ENCODE assay signal across 9 cellular contexts in the genomic region with DNA sequence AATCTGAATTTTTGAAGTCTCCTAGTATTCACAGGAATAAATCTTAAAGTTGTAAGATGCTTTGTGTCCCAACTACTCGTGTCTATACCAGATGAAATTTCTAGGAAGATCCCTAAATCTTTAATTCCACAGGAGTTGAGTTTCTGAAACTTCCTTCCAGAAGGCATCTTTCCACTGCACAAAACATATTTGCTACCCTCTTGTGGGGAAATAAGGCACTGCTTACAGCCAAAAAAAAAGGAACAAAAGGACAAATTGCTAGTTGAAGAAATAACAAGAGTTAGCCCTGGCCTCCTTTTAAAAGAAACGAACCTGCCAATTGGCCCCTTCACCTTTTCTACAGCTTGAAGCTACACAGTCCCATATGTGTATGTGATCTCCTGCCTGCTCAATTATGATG. TPM values are rescaled to one million over a fixed set of nuclear protein-coding genes. Genes with fewer than 3 reads are reported as not detected.
DNase-seq lines count a peak whose midpoint lies in the region; ATAC-seq, FAIRE-seq and TF ChIP-seq lines count a peak whose summit lies in the region.
"Had no signal": no experiment of that assay in that cellular context is flagged by ENCODE, and none has a peak within 500 bp of the region (broad histone marks: within the 10 kb centered on the region; RNA-seq: fewer than 3 reads in every experiment).

No MANE protein-coding gene starts in this region.

- no peak overlapping the region for H2AK5ac ChIP-seq in H9 (ENCODE audit: insufficient read length, low read length)

- H3K36me3 ChIP-seq in keratinocyte (ENCODE audit: control insufficient read depth in 2 of 2, extremely low read depth in 1 of 2, insufficient read depth in 2 of 2, low read length in 2 of 2) (no peaks in the 10 kb centered on the region), uterus (no peaks in the 10 kb centered on the region)

- no peak overlapping the region for H3K4me3 ChIP-seq in keratinocyte (ENCODE audit: control insufficient read depth in 2 of 3, extremely low read depth in 1 of 3, insufficient read depth in 2 of 3, low read depth in 1 of 3, low read length in 3 of 3)
- no peak overlapping the region for H3K4me3 ChIP-seq in uterus

- H3T11ph ChIP-seq in H9 (ENCODE audit: low read length) = no peak overlapping the region

- H3K9ac ChIP-seq in H9 (ENCODE audit: extremely low read depth, insufficient read length, low read length) (no peak overlapping the region), keratinocyte (ENCODE audit: control insufficient read depth, extremely low read depth, insufficient read depth, low read length) (no peak overlapping the region)

- H3K4ac ChIP-seq in H9 (ENCODE audit: low read depth, low read length) = no peak overlapping the region

- H3K4me1 ChIP-seq in H9 (ENCODE audit: insufficient read depth, low read length) (no peaks in the 10 kb centered on the region), keratinocyte (ENCODE audit: control insufficient read depth, extremely low read depth, insufficient read depth, low read length) (no peaks in the 10 kb centered on the region), uterus (no peaks in the 10 kb centered on the region)

- H2BK20ac ChIP-seq in H9 (ENCODE audit: low read depth, low read length, poor library complexity, severe bottlenecking) = no peak overlapping the region

- H2BK5ac ChIP-seq in H9 (ENCODE audit: insufficient read length, low read length) = no peak overlapping the region

- H2BK12ac ChIP-seq in H9 (ENCODE audit: insufficient read length, low read depth, low read length) = no peak overlapping the region

- H3K9me1 ChIP-seq in keratinocyte (ENCODE audit: control insufficient read depth, extremely low read depth, insufficient read depth, low read length) = no peaks in the 10 kb centered on the region

- no peaks in the 10 kb centered on the region for H3K79me1 ChIP-seq in H9 (ENCODE audit: insufficient read depth, low read depth, low read length, poor library complexity, severe bottlenecking)

- peak; percentile 62 for TF ChIP-seq CTCF in AG09319 (IDR thresholded peaks at IDR 0.05; ENCODE audit: low read depth, low read length)
- TF ChIP-seq CTCF in H9 (conservative IDR thresholded peaks at IDR 0.05) = peak; percentile 75
- TF ChIP-seq CTCF in keratinocyte (optimal IDR thresholded peaks at IDR 0.05 in 1 of 3, IDR thresholded peaks at IDR 0.05 in 1 of 3, conservative IDR thresholded peaks at IDR 0.05 in 1 of 3; ENCODE audit: extremely low read depth in 1 of 3, insufficient read depth in 2 of 3, low read length in 3 of 3) = peak in 2 of 3 experiments; percentile 43 to 52
- TF ChIP-seq CTCF in uterus (IDR thresholded peaks at IDR 0.05) = peak in 1 of 4 experiments; percentile 21

- no peaks in the 10 kb centered on the region for H4K20me1 ChIP-seq in H9 (ENCODE audit: control insufficient read depth, insufficient read depth, insufficient read length)
- no peaks in the 10 kb centered on the region for H4K20me1 ChIP-seq in keratinocyte (ENCODE audit: control insufficient read depth, extremely low read depth, insufficient read depth, low read length)

- no peak overlapping the region for H2BK15ac ChIP-seq in H9 (ENCODE audit: low read depth, low read length)

- no CpG with 5 or more reads among the region's 2 CpGs for WGBS in H9 (ENCODE audit: extremely low coverage, insufficient read length, low lambda C conversion rate)

- H4K91ac ChIP-seq in H9 (ENCODE audit: insufficient read length, low read depth, low read length) = no peak overlapping the region

- no peak overlapping the region for H3K27ac Mint-ChIP-seq in H9
- H3K27ac Mint-ChIP-seq in activated T-cell treated with anti-CD3 and anti-CD28 coated beads, Interleukin-2, amount 50 U/mL, for 72 hours = no peak overlapping the region
- H3K27ac Mint-ChIP-seq: memory B cell had no signal

- H3K27me3 ChIP-seq in H9 (ENCODE audit: insufficient read depth, low read length) (no peaks in the 10 kb centered on the region), keratinocyte (ENCODE audit: control insufficient read depth, extremely low read depth, insufficient read depth, low read length) (no peaks in the 10 kb centered on the region), uterus (no peaks in the 10 kb centered on the region)

- no peaks in the 10 kb centered on the region for H3K23me2 ChIP-seq in H9 (ENCODE audit: insufficient read length, low read depth, low read length, poor library complexity, severe bottlenecking)

- no peak overlapping the region for H4K8ac ChIP-seq in H9 (replicated peaks; ENCODE audit: insufficient read length, low read depth, low read length)

- H3K56ac ChIP-seq in H9 (ENCODE audit: insufficient read length, low read depth, low read length) = no peak overlapping the region

- no peak overlapping the region for H2BK120ac ChIP-seq in H9 (ENCODE audit: low read depth, low read length, poor library complexity, severe bottlenecking)

- H3K4me1 Mint-ChIP-seq in H9 = peaks cover 7 to 8% of the 10 kb centered on the region in 2 experiments; a peak in 2 of 4 replicates
- no peaks in the 10 kb centered on the region for H3K4me1 Mint-ChIP-seq in activated T-cell treated with anti-CD3 and anti-CD28 coated beads, Interleukin-2, amount 50 U/mL, for 72 hours (ENCODE audit: low read depth)

- ATAC-seq in activated T-cell treated with anti-CD3 and anti-CD28 coated beads, Interleukin-2, amount 50 U/mL, for 72 hours (replicated peaks in 1 of 2) = no peak
- ATAC-seq in GM21515 (IDR thresholded peaks at IDR 0.05; ENCODE audit: unreplicated experiment) = no peak

- no peaks in the 10 kb centered on the region; a peak in 1 of 5 replicates for H3K9me3 Mint-ChIP-seq in H9
- H3K9me3 Mint-ChIP-seq in activated T-cell treated with anti-CD3 and anti-CD28 coated beads, Interleukin-2, amount 50 U/mL, for 72 hours = no peaks in the 10 kb centered on the region

- H3K4me2 ChIP-seq in H9 (ENCODE audit: insufficient read depth, insufficient read length, low read length) (no peak overlapping the region), keratinocyte (ENCODE audit: control insufficient read depth, extremely low read depth, insufficient read depth, low read depth, low read length) (no peak overlapping the region)

- H3K4me3 Mint-ChIP-seq in H9 = no peak overlapping the region
- no peak overlapping the region for H3K4me3 Mint-ChIP-seq in activated T-cell treated with anti-CD3 and anti-CD28 coated beads, Interleukin-2, amount 50 U/mL, for 72 hours
- H3K4me3 Mint-ChIP-seq: memory B cell had no signal

- H3K27ac ChIP-seq in H9 (ENCODE audit: insufficient read length, low read depth, low read length) (no peak overlapping the region), keratinocyte (ENCODE audit: control insufficient read depth, insufficient read depth, low read length) (no peak overlapping the region), uterus (no peak overlapping the region)

- H3K23ac ChIP-seq in H9 (ENCODE audit: insufficient read length, low read depth, low read length) = no peak overlapping the region

- no peak overlapping the region for H3K18ac ChIP-seq in H9 (ENCODE audit: insufficient read length, low read depth, low read length)

- dilution Hi-C loops in keratinocyte (cut with MboI; ENCODE audit: extremely low pct_ligation_motif_present, low sequenced_read_pairs) = no loop called here

- H4K5ac ChIP-seq in H9 (ENCODE audit: insufficient read length, low read depth, low read length) = no peak overlapping the region

- H2AFZ ChIP-seq in H9 (ENCODE audit: low read length) (no peak overlapping the region), keratinocyte (ENCODE audit: control insufficient read depth, low read length) (no peak overlapping the region)

- FAIRE-seq in keratinocyte (lab: Jason Lieb, UNC) = no peak

- no peak for DNase-seq in AG09319 (ENCODE audit: extremely low read depth, low read depth)
- no peak for DNase-seq in H9
- peak; percentile 58 for DNase-seq in SKM-1 treated with dmso at 0.1 percent for 144 hours (lab: John Stamatoyannopoulos, UW; ENCODE audit: unreplicated experiment)
- no peak for DNase-seq in keratinocyte (ENCODE audit: low read depth, low spot score)
- no peak for DNase-seq in amniotic stem cell (lab: John Stamatoyannopoulos, UW)
- no peak for DNase-seq in activated T-cell treated with anti-CD3 and anti-CD28 coated beads, Interleukin-2, amount 50 U/mL, for 72 hours
- no peak for DNase-seq in uterus

- H3K79me2 ChIP-seq in H9 (ENCODE audit: insufficient read depth, low read length) (no peaks in the 10 kb centered on the region), keratinocyte (ENCODE audit: control insufficient read depth, insufficient read depth, low read length) (no peaks in the 10 kb centered on the region)

- no peaks in the 10 kb centered on the region for H3K27me3 Mint-ChIP-seq in H9 (ENCODE audit: low read depth)
- peaks cover 46% of the 10 kb centered on the region for H3K27me3 Mint-ChIP-seq in activated T-cell treated with anti-CD3 and anti-CD28 coated beads, Interleukin-2, amount 50 U/mL, for 72 hours (ENCODE audit: low read depth)

- 0 out of 7 replicates have a peak, but pooled peaks cover 0 to 7% (median 0%) of the 10 kb centered on the region in 3 experiments for H3K36me3 Mint-ChIP-seq in H9 (ENCODE audit: insufficient read depth in 1 of 3, low read depth in 3 of 3)
- H3K36me3 Mint-ChIP-seq in activated T-cell treated with anti-CD3 and anti-CD28 coated beads, Interleukin-2, amount 50 U/mL, for 72 hours (ENCODE audit: insufficient read depth in 2 of 2) = no peaks in the 10 kb centered on the region
- H3K36me3 Mint-ChIP-seq: memory B cell had no signal

- no peak for TF ChIP-seq POLR2A in uterus (IDR thresholded peaks at IDR 0.05)

- intact Hi-C loops in uterus (cut with DNase I; ENCODE audit: low total_unique reads) = no loop called here

- H3K14ac ChIP-seq in H9 (ENCODE audit: insufficient read depth, low read length) = no peak overlapping the region

- H3K9me3 ChIP-seq in H9 (ENCODE audit: control insufficient read depth, low read depth, low read length) (no peaks in the 10 kb centered on the region), keratinocyte (ENCODE audit: control insufficient read depth, low read depth, low read length) (no peaks in the 10 kb centered on the region), uterus (no peaks in the 10 kb centered on the region)

RNA-seq across cellular contexts. Expression of gene TAFA4, which starts 54.0 kb away (rescaled TPM):
- total RNA-seq in H9 (2021) = 2.3 and 3.0 TPM in 2 replicates
- polyA plus RNA-seq in keratinocyte = not detected in 3 replicates
- polyA plus RNA-seq in keratinocyte (2011; ENCODE audit: low read depth) = not detected
- not detected in 2 replicates for polyA plus RNA-seq in keratinocyte (2011; cell fraction: cytosol; rRNA removed)
- not detected in 2 replicates for polyA plus RNA-seq in keratinocyte (2011; cell fraction: nucleus; rRNA removed)
- not detected in 2 replicates for polyA plus RNA-seq in keratinocyte (2012; ENCODE audit: low replicate concordance)
- polyA minus RNA-seq in keratinocyte = not detected in 3 replicates
- not detected for polyA minus RNA-seq in keratinocyte (2011; cell fraction: cytosol; rRNA and poly(A)+ RNA removed)
- not detected in 2 replicates for polyA minus RNA-seq in keratinocyte (2011; cell fraction: nucleus; rRNA and poly(A)+ RNA removed)
- total RNA-seq in activated T-cell treated with anti-CD3 and anti-CD28 coated beads, Interleukin-2, amount 50 U/mL, for 72 hours = not detected
- total RNA-seq in uterus = under 1 TPM in 1 of 4 donors, not detected in 3; 0.14 TPM
